Comparison of ENCODE assay signal across 17 cellular contexts in genomic region chr15:65923264-65923663, GRCh38. TPM values are rescaled to one million over a fixed set of nuclear protein-coding genes. Genes with fewer than 3 reads are reported as not detected.
DNase-seq lines count a peak whose midpoint lies in the region; TF ChIP-seq lines count a peak whose summit lies in the region.
"Had no signal": no experiment of that assay in that cellular context is flagged by ENCODE, and none has a peak within 500 bp of the region (broad histone marks: within the 10 kb centered on the region; RNA-seq: fewer than 3 reads in every experiment).

No MANE protein-coding gene starts in this region.

- H3K9me3 Mint-ChIP-seq in T-helper 1 cell treated with Interleukin-12 subunit alpha and Interleukin-12 subunit beta and Interleukin-4 antibody, amounts not matched to agents 30 μg/mL and 1 μg/mL, for 36 hours, result no peaks in the 10 kb centered on the region
- H3K9me3 Mint-ChIP-seq in brain, result peaks cover 0 to 2% (median 0%) of the 10 kb centered on the region in 5 experiments
- H3K9me3 Mint-ChIP-seq in mesothelial cell of epicardium, result no peaks in the 10 kb centered on the region
- no peaks in the 10 kb centered on the region for H3K9me3 Mint-ChIP-seq in T-helper 2 cell treated with Interferon-gamma antibody and Interleukin-4, amounts not matched to agents 5 μg/mL and 100 μg/mL, for 36 hours
- no peaks in the 10 kb centered on the region for H3K9me3 Mint-ChIP-seq in endodermal cell
- H3K9me3 Mint-ChIP-seq: CD4-positive, CD25-positive, alpha-beta regulatory T cell; CD8-positive, alpha-beta memory T cell; H9 had no signal

- H3K27ac ChIP-seq in endodermal cell (ENCODE audit: low read depth, low read length), result no peak overlapping the region

- H3K36me3 Mint-ChIP-seq in T-helper 1 cell treated with Interleukin-12 subunit alpha and Interleukin-12 subunit beta and Interleukin-4 antibody, amounts not matched to agents 30 μg/mL and 1 μg/mL, for 36 hours (ENCODE audit: low read depth), result peaks cover 15% of the 10 kb centered on the region
- peaks cover 4% of the 10 kb centered on the region for H3K36me3 Mint-ChIP-seq in brain
- no peaks in the 10 kb centered on the region for H3K36me3 Mint-ChIP-seq in mesothelial cell of epicardium
- no peaks in the 10 kb centered on the region for H3K36me3 Mint-ChIP-seq in T-helper 2 cell treated with Interferon-gamma antibody and Interleukin-4, amounts not matched to agents 5 μg/mL and 100 μg/mL, for 36 hours (ENCODE audit: low read depth)
- H3K36me3 Mint-ChIP-seq in endodermal cell (ENCODE audit: low read depth), result peaks cover 7% of the 10 kb centered on the region

- WGBS in endodermal cell (ENCODE audit: insufficient coverage in 1 of 2, insufficient read length in 1 of 2), 2 experiments, result 92 to 100% methylated on average over 5 of the region's 5 CpGs

- H3K4me1 ChIP-seq in endodermal cell (ENCODE audit: control insufficient read depth, insufficient read depth, low read length), result no peaks in the 10 kb centered on the region
- H3K4me1 ChIP-seq: BE2C had no signal

- TF ChIP-seq CTCF in brain (conservative IDR thresholded peaks at IDR 0.05) (no peak), mesothelial cell of epicardium (IDR thresholded peaks at IDR 0.05; ENCODE audit: unreplicated experiment) (no peak), endodermal cell (conservative IDR thresholded peaks at IDR 0.05) (no peak)

- no peak overlapping the region for H3K4me3 ChIP-seq in endodermal cell (ENCODE audit: low read length)

- H3K36me3 ChIP-seq in endodermal cell (ENCODE audit: control insufficient read depth, insufficient read depth, low read length), result peaks cover 5% of the 10 kb centered on the region
- H3K36me3 ChIP-seq: BE2C had no signal

- no peaks in the 10 kb centered on the region for H3K27me3 ChIP-seq in endodermal cell (ENCODE audit: control insufficient read depth, insufficient read depth, low read length, poor library complexity, severe bottlenecking)
- H3K27me3 ChIP-seq: BE2C had no signal

- no peak overlapping the region for H3K9ac ChIP-seq in endodermal cell (ENCODE audit: extremely low read depth, low read length, poor library complexity, severe bottlenecking)

- no peak overlapping the region for H3K4me3 Mint-ChIP-seq in T-helper 1 cell treated with Interleukin-12 subunit alpha and Interleukin-12 subunit beta and Interleukin-4 antibody, amounts not matched to agents 30 μg/mL and 1 μg/mL, for 36 hours
- H3K4me3 Mint-ChIP-seq in brain (no peak overlapping the region), mesothelial cell of epicardium (no peak overlapping the region), endodermal cell (no peak overlapping the region)
- no peak overlapping the region for H3K4me3 Mint-ChIP-seq in T-helper 2 cell treated with Interferon-gamma antibody and Interleukin-4, amounts not matched to agents 5 μg/mL and 100 μg/mL, for 36 hours
- H3K4me3 Mint-ChIP-seq: CD4-positive, CD25-positive, alpha-beta regulatory T cell; CD8-positive, alpha-beta memory T cell; H9 had no signal

- peak overlapping the region; percentile 4 for H3K27ac Mint-ChIP-seq in T-helper 1 cell treated with Interleukin-12 subunit alpha and Interleukin-12 subunit beta and Interleukin-4 antibody, amounts not matched to agents 30 μg/mL and 1 μg/mL, for 36 hours
- H3K27ac Mint-ChIP-seq in brain, result peak overlapping the region in 4 of 5 experiments; percentile 13 to 84 (median 42)
- peak overlapping the region; percentile 57 for H3K27ac Mint-ChIP-seq in mesothelial cell of epicardium
- H3K27ac Mint-ChIP-seq in T-helper 2 cell treated with Interferon-gamma antibody and Interleukin-4, amounts not matched to agents 5 μg/mL and 100 μg/mL, for 36 hours, result no peak overlapping the region
- no peak overlapping the region for H3K27ac Mint-ChIP-seq in endodermal cell
- H3K27ac Mint-ChIP-seq: CD4-positive, CD25-positive, alpha-beta regulatory T cell had no signal

- no peaks in the 10 kb centered on the region for H3K27me3 Mint-ChIP-seq in T-helper 1 cell treated with Interleukin-12 subunit alpha and Interleukin-12 subunit beta and Interleukin-4 antibody, amounts not matched to agents 30 μg/mL and 1 μg/mL, for 36 hours (ENCODE audit: low read depth)
- H3K27me3 Mint-ChIP-seq in brain, result peaks cover 5% of the 10 kb centered on the region
- no peaks in the 10 kb centered on the region for H3K27me3 Mint-ChIP-seq in mesothelial cell of epicardium (ENCODE audit: low read depth)
- H3K27me3 Mint-ChIP-seq in T-helper 2 cell treated with Interferon-gamma antibody and Interleukin-4, amounts not matched to agents 5 μg/mL and 100 μg/mL, for 36 hours (ENCODE audit: low read depth), result no peaks in the 10 kb centered on the region
- H3K27me3 Mint-ChIP-seq in endodermal cell (ENCODE audit: insufficient read depth), result no peaks in the 10 kb centered on the region
- H3K27me3 Mint-ChIP-seq: CD4-positive, CD25-positive, alpha-beta regulatory T cell; CD8-positive, alpha-beta memory T cell had no signal

- H3K4me1 Mint-ChIP-seq in T-helper 1 cell treated with Interleukin-12 subunit alpha and Interleukin-12 subunit beta and Interleukin-4 antibody, amounts not matched to agents 30 μg/mL and 1 μg/mL, for 36 hours (ENCODE audit: low read depth), result peaks cover 32% of the 10 kb centered on the region
- H3K4me1 Mint-ChIP-seq in brain (peaks cover 37% of the 10 kb centered on the region), mesothelial cell of epicardium (peaks cover 6% of the 10 kb centered on the region), endodermal cell (no peaks in the 10 kb centered on the region)
- peaks cover 4% of the 10 kb centered on the region for H3K4me1 Mint-ChIP-seq in T-helper 2 cell treated with Interferon-gamma antibody and Interleukin-4, amounts not matched to agents 5 μg/mL and 100 μg/mL, for 36 hours (ENCODE audit: low read depth)
- H3K4me1 Mint-ChIP-seq: CD8-positive, alpha-beta memory T cell had no signal

- DNase-seq in T-helper 1 cell (no peak), mesothelial cell of epicardium (ENCODE audit: low spot score in 2 of 2, unreplicated experiment in 2 of 2) (no peak), endodermal cell (no peak)
- DNase-seq in T-helper 2 cell treated with Interferon-gamma antibody and Interleukin-4, amounts not matched to agents 5 μg/mL and 100 μg/mL, for 36 hours (ENCODE audit: low spot score), result no peak
- DNase-seq: ACHN; BE2C; CD4-positive, CD25-positive, alpha-beta regulatory T cell; CD8-positive, alpha-beta memory T cell; COR-L47; DMS153; DMS79; GF-D8; GOT3; H9; IMR-90 had no signal

- no peaks in the 10 kb centered on the region for H3K9me3 ChIP-seq in endodermal cell (ENCODE audit: control insufficient read depth, low read length)
- H3K9me3 ChIP-seq: BE2C had no signal

RNA-seq across cellular contexts. Expression of gene RAB11A, which starts 54.0 kb away (rescaled TPM):
- 329 TPM for polyA plus RNA-seq in brain (ENCODE audit: insufficient read depth, low read depth, low replicate concordance)
- total RNA-seq in mesothelial cell of epicardium (197 to 213 TPM (median 204 TPM) in 3 replicates), endodermal cell (100 to 1,000 TPM; 233 to 295 TPM)
- 249 TPM for polyA plus RNA-seq in endodermal cell (2013, experiment 1 of 2)
- polyA plus RNA-seq in endodermal cell (2013, experiment 2 of 2), result 228 TPM

Comparison
In these comparisons a context has a peak if more than half of its experiments do, and no peak if none do; other contexts are left out.
1. H3K27ac Mint-ChIP-seq: peak in T-helper 1 cell treated with Interleukin-12 subunit alpha and Interleukin-12 subunit beta and Interleukin-4 antibody, amounts not matched to agents 30 μg/mL and 1 μg/mL, for 36 hours (single experiment), brain (4 of 5) and mesothelial cell of epicardium (single experiment); none in T-helper 2 cell treated with Interferon-gamma antibody and Interleukin-4, amounts not matched to agents 5 μg/mL and 100 μg/mL, for 36 hours (single experiment) and endodermal cell (single experiment).